ENCODE assay signal across 9 cellular contexts in genomic region chr10:110326351-110327032, GRCh38. TPM values are rescaled to one million over a fixed set of nuclear protein-coding genes. Genes with fewer than 3 reads are reported as not detected.
A peak's percentile ranks its signal among the peaks of the same experiment; 100 is the strongest.
DNase-seq lines count a peak whose midpoint lies in the region; ATAC-seq and TF ChIP-seq lines count a peak whose summit lies in the region.
"Had no signal": no experiment of that assay in that cellular context is flagged by ENCODE, and none has a peak within 500 bp of the region (broad histone marks: within the 10 kb centered on the region; RNA-seq: fewer than 3 reads in every experiment).

No MANE protein-coding gene starts in this region.

- intact Hi-C loops in heart right ventricle (cut with DNase I) = no loop called here

- in situ Hi-C loops in astrocyte of the cerebellum (cut with HindIII; ENCODE audit: low sequenced_read_pairs) = loop anchor here (5.0 kb wide), 1 partner anchor 216 kb away; no protein-coding TSS in a partner anchor

- peaks cover 0 to 4% (median 0%) of the 10 kb centered on the region in 7 donors for H3K27me3 ChIP-seq in heart right ventricle

- H3K9me3 ChIP-seq in heart right ventricle = peaks cover 0 to 30% (median 13%) of the 10 kb centered on the region in 11 donors

- DNase-seq in ELR (ENCODE audit: low read depth) (peak; percentile 91), astrocyte of the cerebellum (ENCODE audit: low read depth) (peak; percentile 61), myocyte (ENCODE audit: low read depth) (peak; percentile 56), coronary artery (ENCODE audit: low spot score) (no peak), NCI-H1436 treated with DMSO at 0.1 percent for 48 hours (lab: John Stamatoyannopoulos, UW) (no peak), heart right ventricle (no peak)
- DNase-seq: NCI-H526 had no signal

- peaks cover 0 to 3% (median 0%) of the 10 kb centered on the region in 9 donors for H3K4me1 ChIP-seq in heart right ventricle

- no peak overlapping the region for H3K27ac ChIP-seq in coronary artery
- H3K27ac ChIP-seq in heart right ventricle = no peak overlapping the region

- ATAC-seq in HG02759 (IDR thresholded peaks at IDR 0.05; ENCODE audit: unreplicated experiment) (peak; percentile 33), heart right ventricle (no peak), HG03108 (IDR thresholded peaks at IDR 0.05; ENCODE audit: unreplicated experiment) (no peak)

- TF ChIP-seq CTCF in astrocyte of the cerebellum (IDR thresholded peaks at IDR 0.05; ENCODE audit: low read depth, low read length, missing control alignments) = no peak
- TF ChIP-seq CTCF in coronary artery (IDR thresholded peaks at IDR 0.05) = no peak
- no peak for TF ChIP-seq CTCF in heart right ventricle (IDR thresholded peaks at IDR 0.05)

- H3K36me3 ChIP-seq in heart right ventricle = no peaks in the 10 kb centered on the region

- no peak overlapping the region for H3K4me3 ChIP-seq in astrocyte of the cerebellum (ENCODE audit: low read depth, low read length)
- H3K4me3 ChIP-seq in coronary artery = no peak overlapping the region
- no peak overlapping the region for H3K4me3 ChIP-seq in heart right ventricle

- whole genome bisulfite sequencing in heart right ventricle, 2 donors = 79 to 80% methylated on average over 4 of the region's 4 CpGs

RNA-seq across cellular contexts. Expression of gene SMNDC1, which starts 21.8 kb away (rescaled TPM):
- total RNA-seq in myocyte (6.5 and 9.9 TPM in 2 replicates), heart right ventricle (10 to 100 TPM; 18.1 to 28.0 (median 22.4) TPM)
- polyA plus RNA-seq in myocyte (2012) = 17.4 TPM
- 10 to 100 TPM; 10.1 to 11.0 TPM for polyA plus RNA-seq in heart right ventricle

Comparison
In these comparisons a context has a peak if more than half of its experiments do, and no peak if none do; other contexts are left out.
1. DNase-seq: peak in ELR (single experiment), astrocyte of the cerebellum (single experiment) and myocyte (single experiment); none in coronary artery (single experiment), NCI-H1436 treated with DMSO at 0.1 percent for 48 hours (single experiment) and heart right ventricle (0 of 2).